23 cellular contexts compared by ENCODE assay signal in the genomic region with DNA sequence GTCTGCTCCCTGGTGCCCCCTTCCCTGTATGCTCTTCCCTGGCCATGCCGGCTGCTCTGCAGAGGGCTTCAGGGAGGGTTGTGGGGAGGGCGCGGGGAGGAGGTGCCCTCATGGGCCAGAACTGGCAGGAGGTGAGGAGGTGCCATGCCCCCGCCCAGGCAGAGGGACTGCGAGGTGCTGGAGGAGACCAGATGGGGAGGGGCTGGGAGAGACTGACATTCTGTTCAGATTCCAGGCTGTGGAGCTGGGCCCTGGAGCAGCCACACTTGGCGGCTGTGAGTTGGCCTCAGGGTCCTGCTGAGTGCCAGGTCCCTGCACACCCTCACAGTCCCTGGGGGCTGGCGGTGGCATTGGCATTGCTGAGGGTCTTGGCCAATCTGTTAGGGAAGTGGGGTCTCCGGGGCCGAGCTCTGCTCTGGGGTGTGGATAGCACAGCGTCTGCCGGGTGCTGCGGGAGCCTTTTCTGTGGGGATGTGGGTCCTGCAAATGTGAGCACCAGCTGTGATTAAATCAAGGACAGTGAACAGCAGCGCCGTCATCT. TPM values are rescaled to one million over a fixed set of nuclear protein-coding genes. Genes with fewer than 3 reads are reported as not detected.
DNase-seq lines count a peak whose midpoint lies in the region; ATAC-seq, FAIRE-seq and TF ChIP-seq lines count a peak whose summit lies in the region.
"Had no signal": no experiment of that assay in that cellular context is flagged by ENCODE, and none has a peak within 500 bp of the region (broad histone marks: within the 10 kb centered on the region; RNA-seq: fewer than 3 reads in every experiment).

No MANE protein-coding gene starts in this region.

- BruUV-seq in HepG2 (replicated peaks; lab: Mats Ljungman, UMichigan), result no TSS peak
- BruUV-seq in Panc1 (replicated peaks; lab: Mats Ljungman, UMichigan), result no TSS peak

- H3K27me3 Mint-ChIP-seq in memory B cell, result no peaks in the 10 kb centered on the region

- no peak; the same call in 2 of the 3 replicates for ATAC-seq in HepG2
- ATAC-seq in right lobe of liver, result no peak
- ATAC-seq in Panc1, result 0 out of 2 replicates have a peak, but pooled peaks have one; percentile 9
- no peak for ATAC-seq in memory B cell (ENCODE audit: low read depth)
- ATAC-seq in GM18867 (IDR thresholded peaks at IDR 0.05; ENCODE audit: unreplicated experiment), result no peak
- ATAC-seq: CD8-positive, alpha-beta T cell had no signal

- H3K4me1 Mint-ChIP-seq in memory B cell, result peaks cover 36% of the 10 kb centered on the region

- in situ Hi-C loops in HepG2 (cut with HindIII; ENCODE audit: extremely low pct_ligation_motif_present, low pct_unique_long_range_greater_than_20kb) (no loop called here), Panc1 (cut with HindIII; ENCODE audit: low pct_unique_long_range_greater_than_20kb, low sequenced_read_pairs) (no loop called here)

- peak overlapping the region; percentile 3 for H3K27ac Mint-ChIP-seq in memory B cell
- H3K27ac Mint-ChIP-seq: CD8-positive, alpha-beta T cell had no signal

- H3K9me3 ChIP-seq in HepG2 (ENCODE audit: low read length) (no peaks in the 10 kb centered on the region), right lobe of liver (no peaks in the 10 kb centered on the region), Panc1 (ENCODE audit: control insufficient read depth, insufficient read depth, low read depth, low read length) (no peaks in the 10 kb centered on the region), spleen (no peaks in the 10 kb centered on the region)
- H3K9me3 ChIP-seq: BE2C, SK-N-SH had no signal

- no peak for DNase-seq in HepG2 (ENCODE audit: low spot score)
- DNase-seq in right lobe of liver, result no peak
- DNase-seq in Panc1 (ENCODE audit: low read depth, low spot score), result no peak
- DNase-seq in memory B cell (ENCODE audit: low spot score in 2 of 2), result no peak
- peak; percentile 72 for DNase-seq in spleen
- DNase-seq in NCI-H2171 (lab: John Stamatoyannopoulos, UW), result no peak
- no peak for DNase-seq in AG08396 (ENCODE audit: low spot score)
- DNase-seq: BE2C; Calu3; EL; NCI-H1048; NCI-H1436 treated with DMSO at 0.1 percent for 48 hours; NCI-H2029 treated with DMSO at 0.1 percent for 48 hours; NCI-H446 treated with DMSO at 0.1 percent for 48 hours; NCI-H69; NK-92 treated with Interleukin-12 subunit alpha and Interleukin-12 subunit beta, amount 100 ng/mL, for 24 hours; SHP77; SK-N-SH had no signal

- peak overlapping the region; percentile 61 for H3K4me3 Mint-ChIP-seq in memory B cell
- H3K4me3 Mint-ChIP-seq: CD8-positive, alpha-beta T cell had no signal

- no peak overlapping the region for H2AFZ ChIP-seq in HepG2 (ENCODE audit: low read length)

- H3K27ac ChIP-seq in HepG2 (ENCODE audit: extremely low read length, insufficient read depth, low read length), result no peak overlapping the region
- no peak overlapping the region for H3K27ac ChIP-seq in right lobe of liver
- no peak overlapping the region for H3K27ac ChIP-seq in Panc1 (ENCODE audit: low read length)
- no peak overlapping the region for H3K27ac ChIP-seq in spleen
- H3K27ac ChIP-seq: 22Rv1, KMS-11 had no signal

- H3K4me2 ChIP-seq in HepG2 (ENCODE audit: low read depth, low read length), result no peak overlapping the region
- H3K4me2 ChIP-seq: KMS-11, SK-N-SH had no signal

- H3K4me1 ChIP-seq in HepG2 (ENCODE audit: insufficient read depth, low read length) (no peaks in the 10 kb centered on the region), right lobe of liver (no peaks in the 10 kb centered on the region), Panc1 (ENCODE audit: control insufficient read depth, insufficient read depth, low read length) (peaks cover 30% of the 10 kb centered on the region), spleen (peaks cover 5 to 81% (median 40%) of the 10 kb centered on the region in 6 donors)
- H3K4me1 ChIP-seq: BE2C had no signal

- no peak for TF ChIP-seq RAD21 in HepG2 (CRISPR knock-in tag; IDR thresholded peaks at IDR 0.05)

- H3K4me3 ChIP-seq in HepG2 (replicated peaks in 1 of 3; ENCODE audit: insufficient read depth in 1 of 3, low read depth in 2 of 3, low read length in 3 of 3) (no peak overlapping the region), right lobe of liver (no peak overlapping the region), Panc1 (ENCODE audit: low read depth in 2 of 2, low read length in 2 of 2) (no peak overlapping the region), spleen (no peak overlapping the region)

- FAIRE-seq in HepG2 (lab: Jason Lieb, UNC), result no peak
- FAIRE-seq: H1 had no signal

- no peaks in the 10 kb centered on the region for H4K20me1 ChIP-seq in HepG2 (ENCODE audit: insufficient read depth, low read length)

- intact Hi-C loops in HepG2 (cut with micrococcal nuclease; ENCODE audit: unreplicated experiment), result no loop called here
- intact Hi-C loops in right lobe of liver (cut with DNase I), result no loop called here
- intact Hi-C loops in Panc1 (cut with micrococcal nuclease; ENCODE audit: unreplicated experiment), result no loop called here
- intact Hi-C loops in spleen (cut with DNase I; ENCODE audit: low total_unique reads), result no loop called here

- CTCF ChIA-PET in HepG2 (lab: Yijun Ruan, JAX; ENCODE audit: low intra/inter-chr PET ratio, low total read pairs) (no interaction called here), Panc1 (lab: Charles Lee) (no interaction called here)

- no peaks in the 10 kb centered on the region for H3K36me3 ChIP-seq in HepG2 (replicated peaks in 1 of 2; ENCODE audit: control insufficient read depth in 1 of 2, insufficient read depth in 2 of 2, low read length in 2 of 2)
- H3K36me3 ChIP-seq in right lobe of liver, result no peaks in the 10 kb centered on the region
- no peaks in the 10 kb centered on the region for H3K36me3 ChIP-seq in Panc1 (ENCODE audit: control insufficient read depth, insufficient read depth, low read length)
- H3K36me3 ChIP-seq in spleen, result peaks cover 0 to 8% (median 0%) of the 10 kb centered on the region in 6 donors
- H3K36me3 ChIP-seq: BE2C had no signal

- POLR2A ChIA-PET in HepG2 (lab: Yijun Ruan, JAX) (no interaction called here), Panc1 (lab: Charles Lee) (no interaction called here)

- H3K79me2 ChIP-seq in HepG2 (ENCODE audit: insufficient read depth, low read length), result peaks cover 13% of the 10 kb centered on the region

- no peak for TF ChIP-seq EP300 in HepG2 (IDR thresholded peaks at IDR 0.05; ENCODE audit: low read depth in 2 of 2, low read length in 2 of 2)
- no peak for TF ChIP-seq EP300 in HepG2 (CRISPR knock-in tag; IDR thresholded peaks at IDR 0.05; ENCODE audit: borderline replicate concordance)

- H3K27me3 ChIP-seq in HepG2 (ENCODE audit: control insufficient read depth in 1 of 2, insufficient read depth in 2 of 2, low read length in 2 of 2), result no peaks in the 10 kb centered on the region
- H3K27me3 ChIP-seq in right lobe of liver, result no peaks in the 10 kb centered on the region
- H3K27me3 ChIP-seq in Panc1 (ENCODE audit: control insufficient read depth, insufficient read depth, low read length), result no peaks in the 10 kb centered on the region
- H3K27me3 ChIP-seq in spleen (replicated peaks in 1 of 7), result no peaks in the 10 kb centered on the region
- H3K27me3 ChIP-seq: BE2C had no signal

- H3K9ac ChIP-seq in HepG2 (ENCODE audit: insufficient read depth, low read depth, low read length), result no peak overlapping the region
- H3K9ac ChIP-seq: KMS-11, SK-N-SH had no signal

- TF ChIP-seq POLR2A in HepG2 (IDR thresholded peaks at IDR 0.05; ENCODE audit: insufficient read depth in 1 of 2, low read depth in 2 of 2, low read length in 2 of 2) (no peak), right lobe of liver (IDR thresholded peaks at IDR 0.05) (no peak), spleen (IDR thresholded peaks at IDR 0.05) (no peak)

- H3K9me3 Mint-ChIP-seq in memory B cell, result no peaks in the 10 kb centered on the region
- H3K9me3 Mint-ChIP-seq: CD8-positive, alpha-beta T cell had no signal

- TF ChIP-seq CTCF in HepG2 (CRISPR knock-in tag; IDR thresholded peaks at IDR 0.05) (no peak), right lobe of liver (IDR thresholded peaks at IDR 0.05) (no peak), Panc1 (IDR thresholded peaks at IDR 0.05) (no peak), spleen (IDR thresholded peaks at IDR 0.05 in 8 of 11, conservative IDR thresholded peaks at IDR 0.05 in 3 of 11) (no peak)

- H3K36me3 Mint-ChIP-seq in memory B cell, result peaks cover 6% of the 10 kb centered on the region
- H3K36me3 Mint-ChIP-seq: CD8-positive, alpha-beta T cell had no signal

- WGBS in HepG2 (ENCODE audit: low lambda C conversion rate), result 92% methylated on average over 7 of the region's 14 CpGs
- WGBS in right lobe of liver (ENCODE audit: insufficient coverage, low coverage, low lambda C conversion rate, missing lambda C conversion rate), result 97% methylated on average over 7 of the region's 14 CpGs
- 84 to 94% (median 87%) methylated on average over 13 to 14 of the region's 14 CpGs for WGBS in spleen, 5 donors

RNA-seq across cellular contexts. Expression of a gene that starts 25.4 kb away (rescaled TPM):
- total RNA-seq in HepG2 (2016; rRNA removed; fragmentation: Illumina TruSeq; extraction: Trizol), result 37.9 and 46.8 TPM in 2 replicates
- total RNA-seq in HepG2 (2016; cell fraction: cytosol; rRNA removed; fragmentation: Illumina TruSeq; extraction: Trizol; ENCODE audit: low read depth), result 52.6 and 54.7 TPM in 2 replicates
- total RNA-seq in HepG2 (2016; cell fraction: insoluble cytoplasmic fraction; rRNA removed; fragmentation: Illumina TruSeq; extraction: Trizol), result 38.3 and 42.5 TPM in 2 replicates
- 103 and 110 TPM in 2 replicates for total RNA-seq in HepG2 (2016; cell fraction: membrane; rRNA removed; fragmentation: Illumina TruSeq; extraction: Trizol)
- total RNA-seq in HepG2 (2016; cell fraction: nucleus; rRNA removed; fragmentation: Illumina TruSeq; extraction: Trizol), result 15.7 and 18.8 TPM in 2 replicates
- 17.5 and 19.5 TPM in 2 replicates for polyA plus RNA-seq in HepG2 (2011; rRNA removed)
- polyA plus RNA-seq in HepG2 (2011; cell fraction: cytosol; rRNA removed), result 16.7 and 18.4 TPM in 2 replicates
- polyA plus RNA-seq in HepG2 (2011; cell fraction: nucleus; rRNA removed), result 14.6 and 14.9 TPM in 2 replicates
- polyA plus RNA-seq in HepG2 (2012), result 15.8 and 18.2 TPM in 2 replicates
- polyA plus RNA-seq in HepG2 (2016; cell fraction: cytosol; fragmentation: Illumina TruSeq; extraction: Trizol; ENCODE audit: low read depth), result 49.5 and 52.9 TPM in 2 replicates
- polyA plus RNA-seq in HepG2 (2016; cell fraction: insoluble cytoplasmic fraction; fragmentation: Illumina TruSeq; extraction: Trizol; ENCODE audit: low read depth), result 40.7 and 47.8 TPM in 2 replicates
- 97.2 and 97.6 TPM in 2 replicates for polyA plus RNA-seq in HepG2 (2016; cell fraction: membrane; fragmentation: Illumina TruSeq; extraction: Trizol; ENCODE audit: low read depth)
- 25.8 and 27.0 TPM in 2 replicates for polyA plus RNA-seq in HepG2 (2016; cell fraction: nucleus; fragmentation: Illumina TruSeq; extraction: Trizol; ENCODE audit: insufficient read depth, low read depth)
- polyA minus RNA-seq in HepG2 (2011; rRNA and poly(A)+ RNA removed; ENCODE audit: low replicate concordance), result 17.0 and 32.5 TPM in 2 replicates
- polyA minus RNA-seq in HepG2 (2011; cell fraction: cytosol; rRNA and poly(A)+ RNA removed), result 16.4 and 21.7 TPM in 2 replicates
- polyA minus RNA-seq in HepG2 (2011; cell fraction: nucleus; rRNA and poly(A)+ RNA removed), result 19.1 and 20.6 TPM in 2 replicates
- total RNA-seq in right lobe of liver, result 10 to 100 TPM; 12.5 to 24.6 (median 16.9) TPM
- total RNA-seq in Panc1 (2021; ENCODE audit: unreplicated experiment), result 60.0 TPM
- 78.4 TPM for polyA plus RNA-seq in Panc1 (2012; ENCODE audit: insufficient read length)
- 10 to 100 TPM; 24.7 to 41.3 (median 33.7) TPM for total RNA-seq in spleen
- 10 to 100 TPM; 11.1 to 16.5 (median 11.7) TPM for polyA plus RNA-seq in spleen
